12 cellular contexts compared by ENCODE assay signal in the genomic region with DNA sequence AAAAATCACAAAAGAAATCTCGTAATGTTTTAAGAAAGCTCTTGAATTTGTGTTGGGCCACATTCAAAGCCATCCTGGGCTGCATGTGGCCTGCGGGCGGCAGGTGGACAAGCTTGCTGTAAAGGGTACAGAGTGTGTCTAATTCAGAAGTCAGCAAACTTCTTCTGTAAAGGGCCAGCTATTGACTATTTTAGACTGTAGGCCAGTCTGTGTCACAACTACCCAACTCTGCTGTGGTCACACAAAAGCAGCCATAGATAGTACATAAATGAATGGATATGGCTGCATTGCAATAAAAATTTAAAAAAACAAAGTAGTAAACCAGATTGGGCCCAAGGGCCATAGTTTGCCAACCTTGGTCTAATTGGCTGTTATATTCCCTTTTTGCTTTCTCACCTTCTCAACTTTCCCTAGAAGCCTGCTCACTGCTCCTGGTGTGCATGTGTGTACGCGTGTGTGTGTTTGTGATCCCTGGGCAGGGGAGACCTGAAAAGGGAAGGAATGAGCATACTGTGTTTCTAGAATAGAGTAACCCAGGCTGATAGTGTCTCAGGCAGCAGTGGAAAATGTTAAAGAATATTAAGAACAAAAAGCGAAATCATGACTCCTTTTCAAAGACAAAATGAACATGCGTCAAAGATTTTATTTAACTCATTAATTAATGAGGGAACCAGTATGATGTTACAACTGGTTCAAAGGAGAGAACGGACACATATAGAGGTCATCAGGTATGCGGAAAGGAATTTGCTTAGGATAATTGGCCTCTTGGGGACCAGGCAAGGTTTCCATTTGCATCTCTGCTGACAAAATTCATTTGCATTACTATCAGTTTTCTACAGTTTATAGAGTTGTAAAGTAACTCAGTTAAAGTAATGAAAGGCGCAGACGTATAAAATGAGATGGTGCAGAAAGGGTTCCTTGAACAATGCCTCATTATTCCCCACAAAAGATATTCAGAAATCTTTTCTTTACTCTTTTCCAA.
"Had no signal": no experiment of that assay in that cellular context is flagged by ENCODE, and none has a peak within 500 bp of the region (broad histone marks: within the 10 kb centered on the region; RNA-seq: fewer than 3 reads in every experiment).

No MANE protein-coding gene starts in this region.

- H3K4me3 ChIP-seq: right atrium auricular region, skin epidermis, thyroid gland had no signal

- DNase-seq: activated CD4-positive, alpha-beta memory T cell treated with anti-CD3 and anti-CD28 coated beads, Interleukin-2, amount 10 ng/mL, durations not matched to agents 7 days and 5 days; activated gamma-delta T cell treated with Interleukin-2 at 50 U/mL for 16 hours; activated naive CD8-positive, alpha-beta T cell treated with anti-CD3 and anti-CD28 coated beads, Interleukin-2, amount 10 ng/mL, durations not matched to agents 7 days and 5 days; activated T-cell treated with anti-CD3 and anti-CD28 coated beads, Interleukin-2, amount 50 U/mL, for 48 hours; anterior cingulate cortex; glutamatergic neuron; kidney; naive thymus-derived CD8-positive, alpha-beta T cell; T-helper 9 cell; thyroid gland had no signal

- H3K36me3 ChIP-seq: right atrium auricular region, thyroid gland had no signal

- ATAC-seq: naive thymus-derived CD8-positive, alpha-beta T cell had no signal

- H3K9me3 ChIP-seq: right atrium auricular region, thyroid gland had no signal

- H3K27me3 ChIP-seq: right atrium auricular region, thyroid gland had no signal

- H3K27ac ChIP-seq: right atrium auricular region, skin epidermis, thyroid gland had no signal
